ENCODE assay signal across 24 cellular contexts in the genomic region with DNA sequence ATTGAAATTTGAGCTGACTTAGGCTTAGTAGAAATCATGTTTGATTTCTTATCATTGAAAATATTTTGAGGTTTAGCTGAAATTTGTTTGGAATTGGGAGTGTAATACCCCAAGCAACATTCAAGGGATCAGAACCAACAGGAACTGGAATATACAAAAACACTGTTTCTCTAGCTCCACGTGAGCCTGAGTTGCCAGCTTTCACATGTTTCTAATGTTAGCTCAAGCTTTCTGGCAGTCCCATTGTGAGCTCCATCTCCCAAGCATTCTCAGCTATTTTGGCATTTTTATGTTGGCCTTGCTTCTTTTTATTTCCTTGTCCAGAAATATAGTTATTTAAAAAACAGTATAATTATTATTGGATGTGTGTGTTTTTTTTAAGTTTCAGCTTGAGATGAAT.
"Had no signal": no experiment of that assay in that cellular context is flagged by ENCODE, and none has a peak within 500 bp of the region (broad histone marks: within the 10 kb centered on the region; RNA-seq: fewer than 3 reads in every experiment).

No MANE protein-coding gene starts in this region.

- H3K4me3 ChIP-seq: heart right ventricle, hepatocyte, left ventricle myocardium inferior, lung, ovary, right atrium auricular region, right lobe of liver, skin epidermis, suprapubic skin, thyroid gland, upper lobe of right lung had no signal

- H3K4me1 Mint-ChIP-seq: naive B cell, natural killer cell had no signal

- H3K27me3 ChIP-seq: heart right ventricle, hepatocyte, ovary, right atrium auricular region, right lobe of liver, suprapubic skin, thyroid gland, upper lobe of right lung had no signal

- H3K36me3 Mint-ChIP-seq: mesothelial cell of epicardium, naive B cell, natural killer cell had no signal

- H3K4me3 Mint-ChIP-seq: mesothelial cell of epicardium; naive B cell; natural killer cell; stimulated activated naive CD8-positive, alpha-beta T cell treated with anti-CD3 and anti-CD28 coated beads, Interleukin-15, Interleukin-2, amounts not matched to agents 100 ng/mL and 50 ng/mL, for 24 hours had no signal

- H3K4me1 ChIP-seq: heart right ventricle, left ventricle myocardium inferior, right atrium auricular region, right lobe of liver, suprapubic skin, thyroid gland, upper lobe of right lung had no signal

- H3K9me3 Mint-ChIP-seq: mesothelial cell of epicardium; stimulated activated naive CD8-positive, alpha-beta T cell treated with anti-CD3 and anti-CD28 coated beads, Interleukin-15, Interleukin-2, amounts not matched to agents 100 ng/mL and 50 ng/mL, for 24 hours had no signal

- H3K27me3 Mint-ChIP-seq: naive B cell; progenitor cell of endocrine pancreas; stimulated activated naive CD8-positive, alpha-beta T cell treated with anti-CD3 and anti-CD28 coated beads, Interleukin-15, Interleukin-2, amounts not matched to agents 100 ng/mL and 50 ng/mL, for 24 hours had no signal

- ATAC-seq: heart right ventricle, natural killer cell, right lobe of liver, upper lobe of right lung had no signal

- DNase-seq: heart right ventricle; islet precursor cell; left ventricle myocardium inferior; mesendoderm; naive B cell; natural killer cell; ovary; right lobe of liver; stimulated activated CD4-positive, alpha-beta T cell treated with anti-CD3 and anti-CD28 coated beads, Interleukin-12 subunit alpha, Interleukin-12 subunit beta, amount 100 ng/mL, for 4 hours; stimulated activated CD4-positive, alpha-beta T cell treated with anti-CD3 and anti-CD28 coated beads, Interleukin-15, amount 100 ng/mL, for 24 hours; stimulated activated CD4-positive, alpha-beta T cell treated with anti-CD3 and anti-CD28 coated beads, Interleukin-2, amount 100 ng/mL, for 24 hours; stimulated activated CD4-positive, alpha-beta T cell treated with anti-CD3 and anti-CD28 coated beads, Interleukin-4, amount 100 ng/mL, for 1 hour; stimulated activated naive CD4-positive, alpha-beta T cell; thyroid gland; trophoblast cell; upper lobe of right lung had no signal

- H3K27ac ChIP-seq: heart right ventricle, hepatocyte, left ventricle myocardium inferior, ovary, right atrium auricular region, right lobe of liver, skin epidermis, suprapubic skin, thyroid gland, upper lobe of right lung had no signal

- H3K9me3 ChIP-seq: heart right ventricle, left ventricle myocardium inferior, ovary, right atrium auricular region, right lobe of liver, suprapubic skin, thyroid gland, upper lobe of right lung had no signal

- H3K27ac Mint-ChIP-seq: mesothelial cell of epicardium; naive B cell; natural killer cell; progenitor cell of endocrine pancreas; stimulated activated naive CD8-positive, alpha-beta T cell treated with anti-CD3 and anti-CD28 coated beads, Interleukin-15, Interleukin-2, amounts not matched to agents 100 ng/mL and 50 ng/mL, for 24 hours had no signal

- H3K36me3 ChIP-seq: heart right ventricle, left ventricle myocardium inferior, ovary, right atrium auricular region, right lobe of liver, suprapubic skin, thyroid gland, upper lobe of right lung had no signal
